9 cellular contexts compared by ENCODE assay signal in genomic region chr6:98833101-98834059, GRCh38. TPM values are rescaled to one million over a fixed set of nuclear protein-coding genes. Genes with fewer than 3 reads are reported as not detected.
A peak's percentile ranks its signal among the peaks of the same experiment; 100 is the strongest.
DNase-seq lines count a peak whose midpoint lies in the region; ATAC-seq and TF ChIP-seq lines count a peak whose summit lies in the region.
"Had no signal": no experiment of that assay in that cellular context is flagged by ENCODE, and none has a peak within 500 bp of the region (broad histone marks: within the 10 kb centered on the region; RNA-seq: fewer than 3 reads in every experiment).

No MANE protein-coding gene starts in this region.

- H3K4me1 ChIP-seq in mucosa of rectum (ENCODE audit: control insufficient read depth in 2 of 2, insufficient read depth in 2 of 2, low read length in 2 of 2): peaks cover 17 to 21% of the 10 kb centered on the region in 2 donors
- H3K4me1 ChIP-seq in upper lobe of right lung: peaks cover 29% of the 10 kb centered on the region

- no peak overlapping the region for H3K27ac ChIP-seq in mucosa of rectum (ENCODE audit: low read depth in 2 of 2, low read length in 2 of 2)
- no peak overlapping the region for H3K27ac ChIP-seq in upper lobe of right lung

- H3K27me3 ChIP-seq in mucosa of rectum (ENCODE audit: control insufficient read depth in 2 of 2, insufficient read depth in 2 of 2, low read length in 2 of 2) (peaks cover 66 to 80% of the 10 kb centered on the region in 2 donors), upper lobe of right lung (peaks cover 80% of the 10 kb centered on the region)

- H3K36me3 Mint-ChIP-seq in IgD-negative memory B cell (peaks cover 3% of the 10 kb centered on the region), T-cell (no peaks in the 10 kb centered on the region)

- no peak overlapping the region for H3K9ac ChIP-seq in mucosa of rectum (ENCODE audit: low read depth in 1 of 2, low read length in 2 of 2)

- no peaks in the 10 kb centered on the region for H3K9me3 ChIP-seq in mucosa of rectum (ENCODE audit: control insufficient read depth in 2 of 2, low read length in 2 of 2)
- H3K9me3 ChIP-seq in upper lobe of right lung: no peaks in the 10 kb centered on the region

- no peaks in the 10 kb centered on the region for H3K36me3 ChIP-seq in mucosa of rectum (ENCODE audit: control insufficient read depth in 2 of 2, insufficient read depth in 2 of 2, low read length in 2 of 2)
- H3K36me3 ChIP-seq in upper lobe of right lung: no peaks in the 10 kb centered on the region

- H3K4me3 Mint-ChIP-seq in IgD-negative memory B cell (peak overlapping the region; percentile 84 to 98 (median 94)), T-cell (peak overlapping the region; percentile 84 to 94 (median 90))

- no peak for TF ChIP-seq CTCF in epithelial cell of esophagus (IDR thresholded peaks at IDR 0.05; ENCODE audit: insufficient read depth, low read depth, low read length, missing control alignments)
- TF ChIP-seq CTCF in upper lobe of right lung (IDR thresholded peaks at IDR 0.05): no peak

- peaks cover 20 to 41% (median 32%) of the 10 kb centered on the region in 3 donors for H3K4me1 Mint-ChIP-seq in IgD-negative memory B cell
- H3K4me1 Mint-ChIP-seq in T-cell: peaks cover 47 to 60% (median 56%) of the 10 kb centered on the region in 3 donors

- CTCF ChIA-PET in T-cell (lab: Charles Lee): interaction anchor here in 1 of 2 donors (0.7 to 1.1 kb wide), 2 partner anchors 14 to 1745 kb away, joined by 3 to 4 read pairs; no protein-coding TSS in a partner anchor

- H3K9me3 Mint-ChIP-seq in IgD-negative memory B cell (peaks cover 0 to 14% (median 0%) of the 10 kb centered on the region in 3 donors), T-cell (no peaks in the 10 kb centered on the region)

- intact Hi-C loops in upper lobe of right lung (cut with DNase I): no loop called here

- H3K4me3 ChIP-seq in epithelial cell of esophagus (ENCODE audit: low read length): peak overlapping the region; percentile 31
- peak overlapping the region; percentile 50 to 65 for H3K4me3 ChIP-seq in mucosa of rectum (ENCODE audit: low read length in 2 of 2)
- peak overlapping the region; percentile 58 for H3K4me3 ChIP-seq in upper lobe of right lung

- ATAC-seq in T-cell (replicated peaks in 1 of 4) (peak; percentile 30 to 42 (median 36)), upper lobe of right lung (peak; percentile 45), HG03342 (IDR thresholded peaks at IDR 0.05; ENCODE audit: unreplicated experiment) (no peak)

- H3K27me3 Mint-ChIP-seq in IgD-negative memory B cell (peaks cover 67% of the 10 kb centered on the region), T-cell (peaks cover 78 to 81% of the 10 kb centered on the region in 2 donors)

- H3K27ac Mint-ChIP-seq in IgD-negative memory B cell (peak overlapping the region; percentile 85 to 93 (median 87)), T-cell (no peak overlapping the region)

- POLR2A ChIA-PET in T-cell (lab: Charles Lee): interaction anchor here in 1 of 2 donors (0.6 kb wide), 1 partner anchor 1668 kb away, joined by 5 read pairs; no protein-coding TSS in a partner anchor

- peak; percentile 34 to 64 for DNase-seq in NCI-H187 (lab: John Stamatoyannopoulos, UW)
- DNase-seq in NCI-H187 treated with DMSO at 0.1 percent for 48 hours (lab: John Stamatoyannopoulos, UW): no peak
- peak in 1 of 34 experiments; percentile 14 for DNase-seq in T-cell
- peak; percentile 33 for DNase-seq in epithelial cell of esophagus (ENCODE audit: low read depth)
- DNase-seq in upper lobe of right lung: peak; percentile 73

RNA-seq across cellular contexts. Expression of gene POU3F2, which starts 1.0 kb away (rescaled TPM):
- polyA plus RNA-seq in IgD-negative memory B cell: not detected
- total RNA-seq in T-cell: not detected
- total RNA-seq in upper lobe of right lung: not detected
- polyA plus RNA-seq: adipose tissue had no signal

Comparison
In these comparisons a context has a peak if more than half of its experiments do, and no peak if none do; other contexts are left out.
1. H3K27ac Mint-ChIP-seq: peak in IgD-negative memory B cell (3 of 3); none in T-cell (0 of 2).
2. Peak in every context shown above with its lines, with median percentiles within 50 percentile points of each other: H3K4me3 ChIP-seq.